ENCODE assay signal across 26 cellular contexts in the genomic region with DNA sequence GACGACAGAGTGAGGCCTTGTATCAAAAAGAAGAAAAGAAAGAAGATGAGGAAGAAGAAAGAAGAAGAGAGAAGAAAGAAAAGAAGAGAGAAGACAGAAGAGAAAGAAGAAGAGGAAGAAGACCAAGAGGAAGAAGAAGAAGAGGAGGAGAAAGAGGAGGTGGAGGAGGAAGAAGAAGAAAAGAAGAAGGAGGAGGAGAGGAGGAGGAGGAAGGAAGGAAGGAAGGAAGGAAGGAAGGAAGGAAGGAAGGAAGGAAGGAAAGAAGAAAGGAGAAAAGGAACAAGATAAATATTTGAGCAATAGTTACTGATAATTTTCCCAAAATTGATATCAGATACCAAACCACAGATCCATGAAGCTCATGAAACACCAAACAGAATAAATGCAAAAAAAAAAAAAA.
"Had no signal": no experiment of that assay in that cellular context is flagged by ENCODE, and none has a peak within 500 bp of the region (broad histone marks: within the 10 kb centered on the region; RNA-seq: fewer than 3 reads in every experiment).

No MANE protein-coding gene starts in this region.

- H3K4me3 ChIP-seq: esophagus squamous epithelium, heart right ventricle, left lung, neural progenitor cell, right lobe of liver, stomach, thyroid gland had no signal

- H3K9ac ChIP-seq: neural progenitor cell, parathyroid adenoma had no signal

- ATAC-seq: effector memory CD8-positive, alpha-beta T cell; heart right ventricle; left cardiac atrium; left lung; naive thymus-derived CD4-positive, alpha-beta T cell; right lobe of liver; stimulated activated naive B cell treated with anti-CD40 and anti-IgM and Interleukin-4, amounts not matched to agents 10 μg/mL and 1 μg/mL and 100 μg/mL, for 72 hours had no signal

- H3K27ac Mint-ChIP-seq: effector memory CD8-positive, alpha-beta T cell; naive thymus-derived CD4-positive, alpha-beta T cell; nephron; neural progenitor cell; progenitor cell of endocrine pancreas; stimulated activated naive B cell treated with anti-CD40 and anti-IgM and Interleukin-4, amounts not matched to agents 10 μg/mL and 1 μg/mL and 100 μg/mL, for 72 hours; type B pancreatic cell had no signal

- H3K4me1 ChIP-seq: heart right ventricle, left lung, neural progenitor cell, parathyroid adenoma, right lobe of liver, stomach, thyroid gland had no signal

- H3K27ac ChIP-seq: heart right ventricle, left lung, neural progenitor cell, parathyroid adenoma, right lobe of liver, stomach, thyroid gland had no signal

- H3K4me2 ChIP-seq: neural progenitor cell had no signal

- H3K79me2 ChIP-seq: parathyroid adenoma had no signal

- H3K4me1 Mint-ChIP-seq: nephron; stimulated activated naive B cell treated with anti-CD40 and anti-IgM and Interleukin-4, amounts not matched to agents 10 μg/mL and 1 μg/mL and 100 μg/mL, for 72 hours had no signal

- H2AFZ ChIP-seq: neural progenitor cell, parathyroid adenoma had no signal

- H3K27me3 ChIP-seq: esophagus squamous epithelium, left lung, neural progenitor cell, right lobe of liver, stomach, thyroid gland had no signal

- H3K9me3 Mint-ChIP-seq: effector memory CD8-positive, alpha-beta T cell; neural progenitor cell had no signal

- DNase-seq: cortex of kidney; effector memory CD8-positive, alpha-beta T cell; erythroblast; esophagus squamous epithelium; foreskin melanocyte; glutamatergic neuron; heart right ventricle; hippocampal formation; left cardiac atrium; left lung; mammary epithelial cell; mesendoderm; midbrain; naive thymus-derived CD4-positive, alpha-beta T cell; right lobe of liver; small intestine; stimulated activated CD4-positive, alpha-beta T cell treated with anti-CD3 and anti-CD28 coated beads, Interleukin-15, amount 100 ng/mL, for 24 hours; stimulated activated CD4-positive, alpha-beta T cell treated with anti-CD3 and anti-CD28 coated beads, Interleukin-2, amount 100 ng/mL, for 48 hours; stimulated activated naive B cell treated with anti-CD40 and anti-IgM and Interleukin-4, amounts not matched to agents 10 μg/mL and 1 μg/mL and 100 μg/mL, for 72 hours; stomach; thyroid gland had no signal

- H3K36me3 ChIP-seq: esophagus squamous epithelium, heart right ventricle, left lung, neural progenitor cell, right lobe of liver, stomach, thyroid gland had no signal

- H3K4me3 Mint-ChIP-seq: effector memory CD8-positive, alpha-beta T cell; naive thymus-derived CD4-positive, alpha-beta T cell; nephron; neural progenitor cell; stimulated activated naive B cell treated with anti-CD40 and anti-IgM and Interleukin-4, amounts not matched to agents 10 μg/mL and 1 μg/mL and 100 μg/mL, for 72 hours; type B pancreatic cell had no signal

- H3K36me3 Mint-ChIP-seq: neural progenitor cell; stimulated activated naive B cell treated with anti-CD40 and anti-IgM and Interleukin-4, amounts not matched to agents 10 μg/mL and 1 μg/mL and 100 μg/mL, for 72 hours had no signal

- H3K27me3 Mint-ChIP-seq: progenitor cell of endocrine pancreas, type B pancreatic cell had no signal

- H3K9me3 ChIP-seq: esophagus squamous epithelium, left lung, right lobe of liver, stomach, thyroid gland had no signal
